In the genomic region with DNA sequence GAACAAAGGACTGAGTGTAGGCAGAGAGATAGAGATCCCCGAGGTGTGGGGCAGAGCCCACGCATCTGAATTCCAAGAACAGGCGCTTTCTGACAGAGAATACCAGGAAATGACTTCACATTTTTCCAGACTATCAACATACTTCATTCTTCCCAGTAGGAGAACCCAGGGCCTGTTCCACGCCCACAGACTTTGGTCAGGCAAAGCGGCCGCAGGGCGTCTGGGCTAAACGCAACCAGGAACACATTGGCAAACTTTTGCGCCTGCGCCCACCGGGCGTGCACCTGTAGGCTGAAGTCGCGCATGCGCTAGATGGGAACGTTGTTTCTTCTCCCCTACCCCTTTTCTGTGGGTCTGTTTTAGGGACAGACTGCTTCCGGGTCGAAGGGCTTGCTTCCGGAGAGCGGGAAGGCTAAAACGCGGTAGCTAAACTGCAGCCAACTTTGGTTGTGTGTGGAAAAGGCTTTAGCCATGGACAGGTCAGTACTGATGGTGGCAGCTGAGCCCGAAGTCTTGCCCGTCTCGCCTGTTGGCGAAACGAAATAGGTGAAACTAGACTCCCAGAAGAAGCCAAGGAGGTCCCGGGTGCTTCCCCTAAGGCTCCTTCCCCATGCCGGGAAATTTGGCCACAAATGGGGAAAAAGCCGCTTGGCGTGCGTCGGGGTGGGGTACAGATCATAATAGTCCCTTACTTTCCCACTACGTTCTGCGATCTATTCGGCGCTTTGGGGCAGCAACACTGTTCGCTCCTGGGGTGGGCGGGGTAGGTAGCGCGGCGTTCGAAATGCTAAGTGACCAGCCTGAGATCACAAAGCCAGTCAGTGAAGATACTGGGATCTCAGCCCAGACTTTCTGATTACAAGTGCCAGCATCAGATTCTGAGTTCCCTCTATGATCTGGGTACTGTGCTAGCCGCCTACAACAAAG, we compare ENCODE assay signal across 1 cellular context.
TF ChIP-seq lines count a peak whose summit lies in the region.

A gene (plus strand): TSS at position 384 of the 927 bp plus-strand sequence. CDS start 88 bp downstream, at position 472.

TF ChIP-seq in H1, 55 proteins besides CTCF, POLR2A, EP300 and RAD21 (continued from another document):
- TF ChIP-seq HDAC2 (IDR thresholded peaks at IDR 0.05; ENCODE audit: borderline replicate concordance in 1 of 2, low read depth in 2 of 2, low read length in 2 of 2): peak in 1 of 2 experiments; percentile 87; a peak in 2 of 4 replicates
- TF ChIP-seq JUND (IDR thresholded peaks at IDR 0.05; ENCODE audit: low read length): peak; percentile 47; the same call in 1 of the 2 replicates
- TF ChIP-seq SP4 (IDR thresholded peaks at IDR 0.05; ENCODE audit: low read length): peak; percentile 94
- no peak for TF ChIP-seq FOSL1 (IDR thresholded peaks at IDR 0.05; ENCODE audit: insufficient read depth, low read depth, low read length)
- peak; percentile 93 for TF ChIP-seq RBBP5 (IDR thresholded peaks at IDR 0.05; ENCODE audit: borderline replicate concordance, low read depth, low read length)
- TF ChIP-seq RFX5 (IDR thresholded peaks at IDR 0.05; ENCODE audit: borderline replicate concordance, low read depth, low read length): no peak
- peak; percentile 95 for TF ChIP-seq CHD2 (IDR thresholded peaks at IDR 0.05; ENCODE audit: low read length)
- no peak for TF ChIP-seq HDAC6 (IDR thresholded peaks at IDR 0.05; ENCODE audit: low read depth, low read length)
- 0 out of 2 replicates have a peak, but pooled peaks have one; percentile 25 for TF ChIP-seq CREB1 (IDR thresholded peaks at IDR 0.05)
- TF ChIP-seq TBP (IDR thresholded peaks at IDR 0.05; ENCODE audit: low read depth, low read length): peak; percentile 94
- peak; percentile 51; the same call in 1 of the 2 replicates for TF ChIP-seq TEAD4 (IDR thresholded peaks at IDR 0.05; ENCODE audit: low read depth, low read length)
- no peak for TF ChIP-seq CBX5 (IDR thresholded peaks at IDR 0.05; ENCODE audit: low read depth, low read length)
- peak; percentile 94 for TF ChIP-seq KDM5A (IDR thresholded peaks at IDR 0.05; ENCODE audit: low read length)
- TF ChIP-seq, protein P1, sequence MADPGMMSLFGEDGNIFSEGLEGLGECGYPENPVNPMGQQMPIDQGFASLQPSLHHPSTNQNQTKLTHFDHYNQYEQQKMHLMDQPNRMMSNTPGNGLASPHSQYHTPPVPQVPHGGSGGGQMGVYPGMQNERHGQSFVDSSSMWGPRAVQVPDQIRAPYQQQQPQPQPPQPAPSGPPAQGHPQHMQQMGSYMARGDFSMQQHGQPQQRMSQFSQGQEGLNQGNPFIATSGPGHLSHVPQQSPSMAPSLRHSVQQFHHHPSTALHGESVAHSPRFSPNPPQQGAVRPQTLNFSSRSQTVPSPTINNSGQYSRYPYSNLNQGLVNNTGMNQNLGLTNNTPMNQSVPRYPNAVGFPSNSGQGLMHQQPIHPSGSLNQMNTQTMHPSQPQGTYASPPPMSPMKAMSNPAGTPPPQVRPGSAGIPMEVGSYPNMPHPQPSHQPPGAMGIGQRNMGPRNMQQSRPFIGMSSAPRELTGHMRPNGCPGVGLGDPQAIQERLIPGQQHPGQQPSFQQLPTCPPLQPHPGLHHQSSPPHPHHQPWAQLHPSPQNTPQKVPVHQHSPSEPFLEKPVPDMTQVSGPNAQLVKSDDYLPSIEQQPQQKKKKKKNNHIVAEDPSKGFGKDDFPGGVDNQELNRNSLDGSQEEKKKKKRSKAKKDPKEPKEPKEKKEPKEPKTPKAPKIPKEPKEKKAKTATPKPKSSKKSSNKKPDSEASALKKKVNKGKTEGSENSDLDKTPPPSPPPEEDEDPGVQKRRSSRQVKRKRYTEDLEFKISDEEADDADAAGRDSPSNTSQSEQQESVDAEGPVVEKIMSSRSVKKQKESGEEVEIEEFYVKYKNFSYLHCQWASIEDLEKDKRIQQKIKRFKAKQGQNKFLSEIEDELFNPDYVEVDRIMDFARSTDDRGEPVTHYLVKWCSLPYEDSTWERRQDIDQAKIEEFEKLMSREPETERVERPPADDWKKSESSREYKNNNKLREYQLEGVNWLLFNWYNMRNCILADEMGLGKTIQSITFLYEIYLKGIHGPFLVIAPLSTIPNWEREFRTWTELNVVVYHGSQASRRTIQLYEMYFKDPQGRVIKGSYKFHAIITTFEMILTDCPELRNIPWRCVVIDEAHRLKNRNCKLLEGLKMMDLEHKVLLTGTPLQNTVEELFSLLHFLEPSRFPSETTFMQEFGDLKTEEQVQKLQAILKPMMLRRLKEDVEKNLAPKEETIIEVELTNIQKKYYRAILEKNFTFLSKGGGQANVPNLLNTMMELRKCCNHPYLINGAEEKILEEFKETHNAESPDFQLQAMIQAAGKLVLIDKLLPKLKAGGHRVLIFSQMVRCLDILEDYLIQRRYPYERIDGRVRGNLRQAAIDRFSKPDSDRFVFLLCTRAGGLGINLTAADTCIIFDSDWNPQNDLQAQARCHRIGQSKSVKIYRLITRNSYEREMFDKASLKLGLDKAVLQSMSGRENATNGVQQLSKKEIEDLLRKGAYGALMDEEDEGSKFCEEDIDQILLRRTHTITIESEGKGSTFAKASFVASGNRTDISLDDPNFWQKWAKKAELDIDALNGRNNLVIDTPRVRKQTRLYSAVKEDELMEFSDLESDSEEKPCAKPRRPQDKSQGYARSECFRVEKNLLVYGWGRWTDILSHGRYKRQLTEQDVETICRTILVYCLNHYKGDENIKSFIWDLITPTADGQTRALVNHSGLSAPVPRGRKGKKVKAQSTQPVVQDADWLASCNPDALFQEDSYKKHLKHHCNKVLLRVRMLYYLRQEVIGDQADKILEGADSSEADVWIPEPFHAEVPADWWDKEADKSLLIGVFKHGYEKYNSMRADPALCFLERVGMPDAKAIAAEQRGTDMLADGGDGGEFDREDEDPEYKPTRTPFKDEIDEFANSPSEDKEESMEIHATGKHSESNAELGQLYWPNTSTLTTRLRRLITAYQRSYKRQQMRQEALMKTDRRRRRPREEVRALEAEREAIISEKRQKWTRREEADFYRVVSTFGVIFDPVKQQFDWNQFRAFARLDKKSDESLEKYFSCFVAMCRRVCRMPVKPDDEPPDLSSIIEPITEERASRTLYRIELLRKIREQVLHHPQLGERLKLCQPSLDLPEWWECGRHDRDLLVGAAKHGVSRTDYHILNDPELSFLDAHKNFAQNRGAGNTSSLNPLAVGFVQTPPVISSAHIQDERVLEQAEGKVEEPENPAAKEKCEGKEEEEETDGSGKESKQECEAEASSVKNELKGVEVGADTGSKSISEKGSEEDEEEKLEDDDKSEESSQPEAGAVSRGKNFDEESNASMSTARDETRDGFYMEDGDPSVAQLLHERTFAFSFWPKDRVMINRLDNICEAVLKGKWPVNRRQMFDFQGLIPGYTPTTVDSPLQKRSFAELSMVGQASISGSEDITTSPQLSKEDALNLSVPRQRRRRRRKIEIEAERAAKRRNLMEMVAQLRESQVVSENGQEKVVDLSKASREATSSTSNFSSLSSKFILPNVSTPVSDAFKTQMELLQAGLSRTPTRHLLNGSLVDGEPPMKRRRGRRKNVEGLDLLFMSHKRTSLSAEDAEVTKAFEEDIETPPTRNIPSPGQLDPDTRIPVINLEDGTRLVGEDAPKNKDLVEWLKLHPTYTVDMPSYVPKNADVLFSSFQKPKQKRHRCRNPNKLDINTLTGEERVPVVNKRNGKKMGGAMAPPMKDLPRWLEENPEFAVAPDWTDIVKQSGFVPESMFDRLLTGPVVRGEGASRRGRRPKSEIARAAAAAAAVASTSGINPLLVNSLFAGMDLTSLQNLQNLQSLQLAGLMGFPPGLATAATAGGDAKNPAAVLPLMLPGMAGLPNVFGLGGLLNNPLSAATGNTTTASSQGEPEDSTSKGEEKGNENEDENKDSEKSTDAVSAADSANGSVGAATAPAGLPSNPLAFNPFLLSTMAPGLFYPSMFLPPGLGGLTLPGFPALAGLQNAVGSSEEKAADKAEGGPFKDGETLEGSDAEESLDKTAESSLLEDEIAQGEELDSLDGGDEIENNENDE (IDR thresholded peaks at IDR 0.05; ENCODE audit: insufficient replicate concordance, low read length): no peak
- TF ChIP-seq BACH1 (IDR thresholded peaks at IDR 0.05; ENCODE audit: low read length): no peak; the same call in 1 of the 2 replicates
- TF ChIP-seq PHF8 (conservative IDR thresholded peaks at IDR 0.05; ENCODE audit: low read depth, low read length): peak; percentile 93
- TF ChIP-seq NRF1 (IDR thresholded peaks at IDR 0.05; ENCODE audit: low read depth, low read length): peak; percentile 88
- no peak for TF ChIP-seq NANOG (IDR thresholded peaks at IDR 0.05; ENCODE audit: insufficient read depth, low read depth, low read length, poor library complexity, severe bottlenecking)
- TF ChIP-seq, protein P2, sequence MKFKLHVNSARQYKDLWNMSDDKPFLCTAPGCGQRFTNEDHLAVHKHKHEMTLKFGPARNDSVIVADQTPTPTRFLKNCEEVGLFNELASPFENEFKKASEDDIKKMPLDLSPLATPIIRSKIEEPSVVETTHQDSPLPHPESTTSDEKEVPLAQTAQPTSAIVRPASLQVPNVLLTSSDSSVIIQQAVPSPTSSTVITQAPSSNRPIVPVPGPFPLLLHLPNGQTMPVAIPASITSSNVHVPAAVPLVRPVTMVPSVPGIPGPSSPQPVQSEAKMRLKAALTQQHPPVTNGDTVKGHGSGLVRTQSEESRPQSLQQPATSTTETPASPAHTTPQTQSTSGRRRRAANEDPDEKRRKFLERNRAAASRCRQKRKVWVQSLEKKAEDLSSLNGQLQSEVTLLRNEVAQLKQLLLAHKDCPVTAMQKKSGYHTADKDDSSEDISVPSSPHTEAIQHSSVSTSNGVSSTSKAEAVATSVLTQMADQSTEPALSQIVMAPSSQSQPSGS (IDR thresholded peaks at IDR 0.05; ENCODE audit: low read length): peak; percentile 87
- peak; percentile 88 to 93; a peak in 3 of 4 replicates for TF ChIP-seq SIN3A (conservative IDR thresholded peaks at IDR 0.05 in 1 of 2, IDR thresholded peaks at IDR 0.05 in 1 of 2; ENCODE audit: low read depth in 1 of 2, low read length in 2 of 2)
- no peak for TF ChIP-seq EZH2 (IDR thresholded peaks at IDR 0.05; ENCODE audit: low read depth, low read length, severe bottlenecking)
- peak; percentile 72 for TF ChIP-seq KDM4A (IDR thresholded peaks at IDR 0.05; ENCODE audit: low read depth, low read length, severe bottlenecking)
- peak; percentile 100 for TF ChIP-seq GABPA (IDR thresholded peaks at IDR 0.05; ENCODE audit: borderline replicate concordance, insufficient read depth, low read length)
- TF ChIP-seq SIRT6 (IDR thresholded peaks at IDR 0.05; ENCODE audit: low read length): no peak
- peak; percentile 97 for TF ChIP-seq TAF1 (IDR thresholded peaks at IDR 0.05; ENCODE audit: low read depth, low read length)
- TF ChIP-seq ZNF274 (IDR thresholded peaks at IDR 0.05; ENCODE audit: borderline replicate concordance, extremely low read depth, low read length): no peak
- no peak for TF ChIP-seq SUZ12 (IDR thresholded peaks at IDR 0.05; ENCODE audit: low read length)
- peak; percentile 60; the same call in 1 of the 2 replicates for TF ChIP-seq SIX5 (IDR thresholded peaks at IDR 0.05; ENCODE audit: low read depth, low read length)
- no peak for TF ChIP-seq GTF2F1 (IDR thresholded peaks at IDR 0.05; ENCODE audit: borderline replicate concordance, low read depth, low read length)
- TF ChIP-seq, protein P3, sequence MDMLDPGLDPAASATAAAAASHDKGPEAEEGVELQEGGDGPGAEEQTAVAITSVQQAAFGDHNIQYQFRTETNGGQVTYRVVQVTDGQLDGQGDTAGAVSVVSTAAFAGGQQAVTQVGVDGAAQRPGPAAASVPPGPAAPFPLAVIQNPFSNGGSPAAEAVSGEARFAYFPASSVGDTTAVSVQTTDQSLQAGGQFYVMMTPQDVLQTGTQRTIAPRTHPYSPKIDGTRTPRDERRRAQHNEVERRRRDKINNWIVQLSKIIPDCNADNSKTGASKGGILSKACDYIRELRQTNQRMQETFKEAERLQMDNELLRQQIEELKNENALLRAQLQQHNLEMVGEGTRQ (IDR thresholded peaks at IDR 0.05; ENCODE audit: low read length): 0 out of 2 replicates have a peak, but pooled peaks have one; percentile 12
- no peak for TF ChIP-seq JUN (IDR thresholded peaks at IDR 0.05; ENCODE audit: low read depth, low read length)
- TF ChIP-seq, protein P4, sequence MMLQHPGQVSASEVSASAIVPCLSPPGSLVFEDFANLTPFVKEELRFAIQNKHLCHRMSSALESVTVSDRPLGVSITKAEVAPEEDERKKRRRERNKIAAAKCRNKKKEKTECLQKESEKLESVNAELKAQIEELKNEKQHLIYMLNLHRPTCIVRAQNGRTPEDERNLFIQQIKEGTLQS (IDR thresholded peaks at IDR 0.05; ENCODE audit: insufficient read depth, low read depth, low read length): no peak
- peak; percentile 75; the same call in 1 of the 2 replicates for TF ChIP-seq SP1 (IDR thresholded peaks at IDR 0.05; ENCODE audit: low read depth, low read length)
- TF ChIP-seq, protein P5, sequence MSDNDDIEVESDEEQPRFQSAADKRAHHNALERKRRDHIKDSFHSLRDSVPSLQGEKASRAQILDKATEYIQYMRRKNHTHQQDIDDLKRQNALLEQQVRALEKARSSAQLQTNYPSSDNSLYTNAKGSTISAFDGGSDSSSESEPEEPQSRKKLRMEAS (IDR thresholded peaks at IDR 0.05): peak; percentile 79
- no peak for TF ChIP-seq YY1 (IDR thresholded peaks at IDR 0.05; ENCODE audit: low read depth, low read length)
TF ChIP-seq in H1: peak in this region for 26.
